20 cellular contexts compared by ENCODE assay signal in the genomic region with DNA sequence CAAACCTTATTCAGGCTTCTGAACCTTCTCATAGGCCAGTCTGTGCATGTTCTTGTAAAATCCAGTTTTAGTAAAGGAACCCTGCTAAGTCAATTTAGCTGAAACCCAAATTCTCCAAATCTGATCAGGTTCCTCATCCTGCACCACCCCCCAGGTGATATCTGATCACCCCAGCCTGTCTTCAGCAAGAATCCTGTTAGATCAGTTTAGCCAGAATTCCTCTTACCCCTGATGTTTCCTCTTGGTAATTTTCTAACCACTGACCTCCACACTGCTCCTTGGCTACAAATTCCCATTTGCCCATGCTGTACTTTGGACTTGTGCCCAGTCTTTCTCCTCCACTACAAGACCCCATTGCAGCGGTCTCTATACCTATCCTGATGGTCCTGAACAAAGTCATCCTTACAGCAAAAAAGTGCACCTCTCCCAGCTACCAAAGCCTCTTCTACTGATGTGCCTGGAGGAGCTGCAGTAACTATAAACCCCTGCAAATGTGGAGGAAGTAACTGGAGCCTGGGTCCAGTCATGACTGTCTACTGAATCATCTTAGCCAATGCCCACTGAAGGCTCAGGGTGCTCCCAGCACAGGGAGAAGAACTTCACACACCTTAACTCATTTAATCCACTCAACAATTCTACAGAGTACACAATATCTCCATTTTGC. TPM values are rescaled to one million over a fixed set of nuclear protein-coding genes. Genes with fewer than 3 reads are reported as not detected.
DNase-seq lines count a peak whose midpoint lies in the region; ATAC-seq and TF ChIP-seq lines count a peak whose summit lies in the region.
"Had no signal": no experiment of that assay in that cellular context is flagged by ENCODE, and none has a peak within 500 bp of the region (broad histone marks: within the 10 kb centered on the region; RNA-seq: fewer than 3 reads in every experiment).

No MANE protein-coding gene starts in this region.

- H3K4me1 Mint-ChIP-seq in type B pancreatic cell (ENCODE audit: unreplicated experiment) = peaks cover 18% of the 10 kb centered on the region
- H3K4me1 Mint-ChIP-seq: stimulated activated effector memory CD8-positive, alpha-beta T cell treated with anti-CD3 and anti-CD28 coated beads, Interleukin-12 subunit alpha, Interleukin-12 subunit beta, amount 100 ng/mL, for 72 hours had no signal

- no peaks in the 10 kb centered on the region for H3K27me3 Mint-ChIP-seq in type B pancreatic cell

- no peak for TF ChIP-seq CTCF in epithelial cell of esophagus (IDR thresholded peaks at IDR 0.05; ENCODE audit: insufficient read depth, low read depth, low read length, missing control alignments)
- TF ChIP-seq CTCF in type B pancreatic cell (conservative IDR thresholded peaks at IDR 0.05) = no peak
- no peak for TF ChIP-seq CTCF in transverse colon (IDR thresholded peaks at IDR 0.05)

- H3K27me3 ChIP-seq in transverse colon = peaks cover 5% of the 10 kb centered on the region
- H3K27me3 ChIP-seq: body of pancreas had no signal

- no peaks in the 10 kb centered on the region for H3K36me3 Mint-ChIP-seq in type B pancreatic cell
- H3K36me3 Mint-ChIP-seq: activated naive CD4-positive, alpha-beta T cell treated with anti-CD3 and anti-CD28 coated beads, Interleukin-2, amount 50 U/mL, for 24 hours; CD4-positive, alpha-beta memory T cell; natural killer cell treated with Interleukin-12 subunit alpha and Interleukin-12 subunit beta and Interleukin-15 and Interleukin-18, amount 100 ng/mL, for 72 hours had no signal

- peak overlapping the region; percentile 91 for H3K27ac Mint-ChIP-seq in type B pancreatic cell
- H3K27ac Mint-ChIP-seq: activated naive CD4-positive, alpha-beta T cell treated with anti-CD3 and anti-CD28 coated beads, Interleukin-2, amount 50 U/mL, for 24 hours; natural killer cell treated with Interleukin-12 subunit alpha and Interleukin-12 subunit beta and Interleukin-15 and Interleukin-18, amount 100 ng/mL, for 72 hours; stimulated activated effector memory CD8-positive, alpha-beta T cell treated with anti-CD3 and anti-CD28 coated beads, Interleukin-12 subunit alpha, Interleukin-12 subunit beta, amount 100 ng/mL, for 72 hours had no signal

- ATAC-seq in GM21423 (IDR thresholded peaks at IDR 0.05; ENCODE audit: unreplicated experiment) (no peak), GM18873 (IDR thresholded peaks at IDR 0.05; ENCODE audit: low FRiP score, unreplicated experiment) (no peak)
- ATAC-seq: body of pancreas; natural killer cell treated with Interleukin-12 subunit alpha and Interleukin-12 subunit beta and Interleukin-15 and Interleukin-18, amount 100 ng/mL, for 72 hours; stimulated activated effector memory CD8-positive, alpha-beta T cell treated with anti-CD3 and anti-CD28 coated beads, Interleukin-12 subunit alpha, Interleukin-12 subunit beta, amount 100 ng/mL, for 72 hours had no signal

- TF ChIP-seq POLR2A in transverse colon (IDR thresholded peaks at IDR 0.05) = no peak

- 67 to 81% methylated on average over 1 of the region's 1 CpG for WGBS in transverse colon (ENCODE audit: low coverage in 1 of 2), 2 donors

- peak overlapping the region; percentile 22 for H3K4me3 Mint-ChIP-seq in type B pancreatic cell
- H3K4me3 Mint-ChIP-seq: activated naive CD4-positive, alpha-beta T cell treated with anti-CD3 and anti-CD28 coated beads, Interleukin-2, amount 50 U/mL, for 24 hours; natural killer cell treated with Interleukin-12 subunit alpha and Interleukin-12 subunit beta and Interleukin-15 and Interleukin-18, amount 100 ng/mL, for 72 hours; stimulated activated effector memory CD8-positive, alpha-beta T cell treated with anti-CD3 and anti-CD28 coated beads, Interleukin-12 subunit alpha, Interleukin-12 subunit beta, amount 100 ng/mL, for 72 hours had no signal

- peaks cover 4% of the 10 kb centered on the region for H3K9me3 Mint-ChIP-seq in type B pancreatic cell
- H3K9me3 Mint-ChIP-seq: activated naive CD4-positive, alpha-beta T cell treated with anti-CD3 and anti-CD28 coated beads, Interleukin-2, amount 50 U/mL, for 24 hours; CD4-positive, alpha-beta memory T cell; natural killer cell treated with Interleukin-12 subunit alpha and Interleukin-12 subunit beta and Interleukin-15 and Interleukin-18, amount 100 ng/mL, for 72 hours; stimulated activated effector memory CD8-positive, alpha-beta T cell treated with anti-CD3 and anti-CD28 coated beads, Interleukin-12 subunit alpha, Interleukin-12 subunit beta, amount 100 ng/mL, for 72 hours had no signal

- DNase-seq in SIG-M5 treated with dmso at 0.1 percent for 504 hours (lab: John Stamatoyannopoulos, UW; ENCODE audit: unreplicated experiment) (peak; percentile 82), SIG-M5 (lab: John Stamatoyannopoulos, UW) (no peak), NCI-H226 (peak; percentile 73), epithelial cell of esophagus (ENCODE audit: low read depth) (peak; percentile 71), type B pancreatic cell (ENCODE audit: extremely low spot score, unreplicated experiment) (no peak), transverse colon (no peak)
- DNase-seq: activated CD4-positive, alpha-beta T cell treated with anti-CD3 and anti-CD28 coated beads, Interleukin-2, amount 50 U/mL, for 4 hours; activated T-cell treated with anti-CD3 and anti-CD28 coated beads, Interleukin-2, amount 50 U/mL, for 1 hour; body of pancreas; CD4-positive, alpha-beta memory T cell; dermis blood vessel endothelial cell; DMS79 treated with DMSO at 0.1 percent for 48 hours; erythroblast; NCI-H1930; stimulated activated CD4-positive, alpha-beta T cell treated with anti-CD3 and anti-CD28 coated beads, Interleukin-12 subunit alpha, Interleukin-12 subunit beta, amount 100 ng/mL, for 4 hours had no signal

- H3K4me3 ChIP-seq in epithelial cell of esophagus (ENCODE audit: low read length) (no peak overlapping the region), transverse colon (no peak overlapping the region)
- H3K4me3 ChIP-seq: body of pancreas had no signal

- no peaks in the 10 kb centered on the region for H3K9me3 ChIP-seq in transverse colon
- H3K9me3 ChIP-seq: body of pancreas had no signal

- in situ Hi-C loops in transverse colon (cut with MboI; ENCODE audit: low pct_ligation_motif_present in 1 of 4, low pct_unique_long_range_greater_than_20kb in 1 of 4, low sequenced_read_pairs in 3 of 4) = no loop called here

- no peak overlapping the region for H3K27ac ChIP-seq in transverse colon
- H3K27ac ChIP-seq: body of pancreas had no signal

- no peak for TF ChIP-seq EP300 in transverse colon (IDR thresholded peaks at IDR 0.05; ENCODE audit: low read depth)

- intact Hi-C loops in transverse colon (cut with DNase I; ENCODE audit: low total_unique reads) = no loop called here

- no peaks in the 10 kb centered on the region for H3K36me3 ChIP-seq in transverse colon

- no peaks in the 10 kb centered on the region for H3K4me1 ChIP-seq in transverse colon
- H3K4me1 ChIP-seq: body of pancreas had no signal

RNA-seq across cellular contexts. Expression of gene TEX14, which starts 23.8 kb away (rescaled TPM):
- total RNA-seq in type B pancreatic cell (ENCODE audit: low replicate concordance) (0.17 and 0.34 TPM in 2 replicates), transverse colon (under 1 TPM in 1 of 4 donors, not detected in 3; 0.27 TPM)

RNA-seq across cellular contexts. Expression of gene RAD51C, which starts 24.3 kb away (rescaled TPM):
- total RNA-seq in type B pancreatic cell (ENCODE audit: low replicate concordance) = 32.0 and 36.8 TPM in 2 replicates
- 10 to 100 TPM in 2 of 4 donors, 1 to 10 TPM in 2; 4.9 to 37.0 (median 9.2) TPM for total RNA-seq in transverse colon

Comparison
In these comparisons a context has a peak if more than half of its experiments do, and no peak if none do; other contexts are left out.
1. DNase-seq: peak in SIG-M5 treated with dmso at 0.1 percent for 504 hours (single experiment), NCI-H226 (single experiment) and epithelial cell of esophagus (single experiment); none in SIG-M5 (single experiment), type B pancreatic cell (single experiment) and transverse colon (single experiment).